In genomic region chr4:25321703-25322102, GRCh38 we compare ENCODE assay signal across 22 cellular contexts. TPM values are rescaled to one million over a fixed set of nuclear protein-coding genes. Genes with fewer than 3 reads are reported as not detected.
DNase-seq lines count a peak whose midpoint lies in the region; ATAC-seq and TF ChIP-seq lines count a peak whose summit lies in the region.
"Had no signal": no experiment of that assay in that cellular context is flagged by ENCODE, and none has a peak within 500 bp of the region (broad histone marks: within the 10 kb centered on the region; RNA-seq: fewer than 3 reads in every experiment).

No MANE protein-coding gene starts in this region.

- H2AFZ ChIP-seq in mammary epithelial cell (ENCODE audit: low read depth, low read length) = no peak overlapping the region
- H2AFZ ChIP-seq in neuronal stem cell (ENCODE audit: low read length) = no peak overlapping the region
- H2AFZ ChIP-seq: GM23338 had no signal

- intact Hi-C loops in activated CD4-positive, alpha-beta T cell treated with anti-CD3 and anti-CD28 coated beads, Interleukin-2, amount 10 ng/mL, durations not matched to agents 24 days and 14 days (cut with micrococcal nuclease) = loop anchor here (1.0 kb wide), 2 partner anchors 8 to 10 kb away; no protein-coding TSS in a partner anchor
- intact Hi-C loops in CD14-positive monocyte (cut with micrococcal nuclease) (no loop called here), mammary epithelial cell (cut with micrococcal nuclease) (no loop called here)

- no peak overlapping the region for H3K27ac ChIP-seq in mammary epithelial cell (ENCODE audit: insufficient read depth, low read depth, low read length)
- no peak overlapping the region for H3K27ac ChIP-seq in neuronal stem cell (replicated peaks; ENCODE audit: low read length)
- H3K27ac ChIP-seq: BLaER1, KMS-11, spleen had no signal

- no peaks in the 10 kb centered on the region for H3K27me3 ChIP-seq in mammary epithelial cell (ENCODE audit: insufficient read depth, low read length)
- H3K27me3 ChIP-seq in neuronal stem cell (ENCODE audit: control insufficient read depth in 3 of 3, insufficient read depth in 3 of 3, low read depth in 1 of 3, low read length in 3 of 3) = no peaks in the 10 kb centered on the region
- H3K27me3 ChIP-seq: BLaER1, spleen had no signal

- H3K4me1 Mint-ChIP-seq in activated CD4-positive, alpha-beta T cell treated with anti-CD3 and anti-CD28 coated beads, Interleukin-2, amount 10 ng/mL, durations not matched to agents 24 days and 14 days = peaks cover 22% of the 10 kb centered on the region
- peaks cover 16% of the 10 kb centered on the region for H3K4me1 Mint-ChIP-seq in CD14-positive monocyte
- H3K4me1 Mint-ChIP-seq in effector memory CD8-positive, alpha-beta T cell (ENCODE audit: low read depth in 2 of 2) = peaks cover 0 to 2% of the 10 kb centered on the region in 2 donors

- BruUV-seq in mammary epithelial cell (replicated peaks; lab: Mats Ljungman, UMichigan) = no TSS peak

- peaks cover 20% of the 10 kb centered on the region for H3K36me3 Mint-ChIP-seq in activated CD4-positive, alpha-beta T cell treated with anti-CD3 and anti-CD28 coated beads, Interleukin-2, amount 10 ng/mL, durations not matched to agents 24 days and 14 days (ENCODE audit: low read depth)
- H3K36me3 Mint-ChIP-seq in CD14-positive monocyte = peaks cover 25 to 47% of the 10 kb centered on the region in 2 donors
- peaks cover 16% of the 10 kb centered on the region for H3K36me3 Mint-ChIP-seq in effector memory CD8-positive, alpha-beta T cell (ENCODE audit: insufficient read depth)

- H2BK120ac ChIP-seq in neuronal stem cell (ENCODE audit: low read depth, low read length) = no peak overlapping the region

- no peaks in the 10 kb centered on the region for H3K9me3 Mint-ChIP-seq in activated CD4-positive, alpha-beta T cell treated with anti-CD3 and anti-CD28 coated beads, Interleukin-2, amount 10 ng/mL, durations not matched to agents 24 days and 14 days
- peaks cover 0 to 2% (median 0%) of the 10 kb centered on the region in 7 donors for H3K9me3 Mint-ChIP-seq in CD14-positive monocyte
- no peaks in the 10 kb centered on the region for H3K9me3 Mint-ChIP-seq in effector memory CD8-positive, alpha-beta T cell
- H3K9me3 Mint-ChIP-seq: GM23338 had no signal

- no peak overlapping the region for H2BK15ac ChIP-seq in neuronal stem cell (ENCODE audit: low read length)

- no peak overlapping the region for H3K4ac ChIP-seq in neuronal stem cell (ENCODE audit: low read length)

- H2BK12ac ChIP-seq in neuronal stem cell (ENCODE audit: low read length) = no peak overlapping the region

- ATAC-seq in HG03095 (IDR thresholded peaks at IDR 0.05; ENCODE audit: unreplicated experiment) (peak; percentile 63), GM21723 (IDR thresholded peaks at IDR 0.05; ENCODE audit: unreplicated experiment) (no peak)
- ATAC-seq in effector memory CD8-positive, alpha-beta T cell (replicated peaks) = no peak
- ATAC-seq: GM23338 had no signal

- no peak overlapping the region for H3K4me3 ChIP-seq in mammary epithelial cell (replicated peaks in 1 of 3; ENCODE audit: insufficient read depth in 1 of 3, low read depth in 2 of 3, low read length in 3 of 3)
- no peak overlapping the region for H3K4me3 ChIP-seq in neuronal stem cell (ENCODE audit: low read length in 2 of 2)
- H3K4me3 ChIP-seq: BLaER1, GM23338, spleen had no signal

- H3K27me3 Mint-ChIP-seq in activated CD4-positive, alpha-beta T cell treated with anti-CD3 and anti-CD28 coated beads, Interleukin-2, amount 10 ng/mL, durations not matched to agents 24 days and 14 days = no peaks in the 10 kb centered on the region
- H3K27me3 Mint-ChIP-seq in CD14-positive monocyte (ENCODE audit: low read depth in 3 of 3) = peaks cover 0 to 1% (median 0%) of the 10 kb centered on the region in 3 donors
- H3K27me3 Mint-ChIP-seq in effector memory CD8-positive, alpha-beta T cell = no peaks in the 10 kb centered on the region

- H4K91ac ChIP-seq in neuronal stem cell (ENCODE audit: low read depth, low read length, poor library complexity) = no peak overlapping the region

- CTCF ChIA-PET in mammary epithelial cell (lab: Charles Lee; ENCODE audit: low non-redundant PET) = no interaction called here

- H2BK5ac ChIP-seq in neuronal stem cell (ENCODE audit: low read length) = no peak overlapping the region

- no peak overlapping the region for H3K18ac ChIP-seq in neuronal stem cell (ENCODE audit: low read length)

- H3K4me1 ChIP-seq in mammary epithelial cell (ENCODE audit: insufficient read depth, low read length) (peaks cover 16% of the 10 kb centered on the region), neuronal stem cell (ENCODE audit: control insufficient read depth in 2 of 2, insufficient read depth in 1 of 2, low read depth in 1 of 2, low read length in 2 of 2) (no peaks in the 10 kb centered on the region)
- H3K4me1 ChIP-seq: BLaER1, spleen had no signal

- no peak overlapping the region for H3K14ac ChIP-seq in neuronal stem cell (ENCODE audit: low read length)

- peak overlapping the region; percentile 23 for H3K4me3 Mint-ChIP-seq in activated CD4-positive, alpha-beta T cell treated with anti-CD3 and anti-CD28 coated beads, Interleukin-2, amount 10 ng/mL, durations not matched to agents 24 days and 14 days
- H3K4me3 Mint-ChIP-seq in CD14-positive monocyte = no peak overlapping the region
- no peak overlapping the region for H3K4me3 Mint-ChIP-seq in effector memory CD8-positive, alpha-beta T cell
- H3K4me3 Mint-ChIP-seq: GM23338 had no signal

- no peaks in the 10 kb centered on the region for H3K79me1 ChIP-seq in neuronal stem cell (ENCODE audit: low read depth, low read length)

- in situ Hi-C loops in mammary epithelial cell (cut with MboI; ENCODE audit: low sequenced_read_pairs in 2 of 2) = no loop called here

- TF ChIP-seq CTCF in CD14-positive monocyte (IDR thresholded peaks at IDR 0.05) = no peak
- TF ChIP-seq CTCF in mammary epithelial cell (conservative IDR thresholded peaks at IDR 0.05 in 1 of 2, IDR thresholded peaks at IDR 0.05 in 1 of 2; ENCODE audit: extremely low read depth in 1 of 2, insufficient read depth in 1 of 2, low read depth in 1 of 2, low read length in 2 of 2) = no peak

- H3K27ac Mint-ChIP-seq in activated CD4-positive, alpha-beta T cell treated with anti-CD3 and anti-CD28 coated beads, Interleukin-2, amount 10 ng/mL, durations not matched to agents 24 days and 14 days = peak overlapping the region; percentile 75
- H3K27ac Mint-ChIP-seq in CD14-positive monocyte = peak overlapping the region in 5 of 7 donors; percentile 26 to 93 (median 69)
- peak overlapping the region in 1 of 2 donors; percentile 28 for H3K27ac Mint-ChIP-seq in effector memory CD8-positive, alpha-beta T cell
- H3K27ac Mint-ChIP-seq: GM23338 had no signal

- H3K4me2 ChIP-seq in mammary epithelial cell (ENCODE audit: insufficient read depth, low read depth, low read length) (no peak overlapping the region), neuronal stem cell (ENCODE audit: insufficient read depth, low read length, poor library complexity, severe bottlenecking) (no peak overlapping the region)
- H3K4me2 ChIP-seq: BLaER1, GM23338, KMS-11 had no signal

- H4K8ac ChIP-seq in neuronal stem cell (ENCODE audit: low read depth, low read length) = no peak overlapping the region

- H3K9ac ChIP-seq in mammary epithelial cell (ENCODE audit: insufficient read depth, low read length) (no peak overlapping the region), neuronal stem cell (ENCODE audit: low read depth, low read length, poor library complexity) (no peak overlapping the region)
- H3K9ac ChIP-seq: BLaER1, KMS-11 had no signal

- no peaks in the 10 kb centered on the region for H4K20me1 ChIP-seq in mammary epithelial cell (ENCODE audit: insufficient read depth, low read length)
- H4K20me1 ChIP-seq: BLaER1 had no signal

- no peak overlapping the region for H3K23ac ChIP-seq in neuronal stem cell (ENCODE audit: low read depth, low read length, poor library complexity)

- H3K9me3 ChIP-seq in mammary epithelial cell (replicated peaks; ENCODE audit: insufficient read depth, low read length) = no peaks in the 10 kb centered on the region
- no peaks in the 10 kb centered on the region for H3K9me3 ChIP-seq in neuronal stem cell (replicated peaks in 1 of 2; ENCODE audit: control insufficient read depth in 2 of 2, insufficient read depth in 1 of 2, low read depth in 1 of 2, low read length in 2 of 2)
- H3K9me3 ChIP-seq: BLaER1, spleen had no signal

- DNase-seq in activated CD4-positive, alpha-beta T cell treated with anti-CD3 and anti-CD28 coated beads, Interleukin-2, amount 10 ng/mL, durations not matched to agents 24 days and 14 days = no peak
- no peak for DNase-seq in activated CD4-positive, alpha-beta T cell treated with anti-CD3 and anti-CD28 coated beads for 1 hour
- DNase-seq in CD14-positive monocyte (ENCODE audit: low spot score) (no peak), mammary epithelial cell (peak; percentile 3), neuronal stem cell (ENCODE audit: low spot score) (no peak)
- DNase-seq in effector memory CD8-positive, alpha-beta T cell = no peak
- DNase-seq: amygdala; dermis blood vessel endothelial cell; EL; islet precursor cell; MV-4-11; NCI-H1694; NCI-H82; OCI-M1; SIG-M5; spleen; stimulated activated CD4-positive, alpha-beta T cell treated with anti-CD3 and anti-CD28 coated beads, Interleukin-4, amount 100 ng/mL, for 4 hours had no signal

- peaks cover 3% of the 10 kb centered on the region for H3K79me2 ChIP-seq in mammary epithelial cell (ENCODE audit: insufficient read depth, low read length)

- H2AK5ac ChIP-seq in neuronal stem cell (ENCODE audit: low read depth, low read length) = no peak overlapping the region

- no peaks in the 10 kb centered on the region for H3K36me3 ChIP-seq in mammary epithelial cell (ENCODE audit: insufficient read depth, low read length)
- H3K36me3 ChIP-seq in neuronal stem cell (replicated peaks in 1 of 2; ENCODE audit: control insufficient read depth in 2 of 2, insufficient read depth in 2 of 2, low read length in 2 of 2) = peaks cover 0 to 39% of the 10 kb centered on the region in 2 donors

- WGBS in mammary epithelial cell (ENCODE audit: low coverage, missing lambda C conversion rate) = 100% methylated on average over 3 of the region's 3 CpGs
- WGBS in neuronal stem cell (ENCODE audit: extremely low coverage in 2 of 2, insufficient read length in 2 of 2, insufficient replicate concordance in 1 of 2), 2 donors = no CpG with 5 or more reads among the region's 3 CpGs

- dilution Hi-C loops in mammary epithelial cell (cut with HindIII; ENCODE audit: low sequenced_read_pairs) = no loop called here

RNA-seq across cellular contexts. Expression of gene ZCCHC4, which starts 9.1 kb away (rescaled TPM):
- total RNA-seq in activated CD4-positive, alpha-beta T cell treated with anti-CD3 and anti-CD28 coated beads, Interleukin-2, amount 10 ng/mL, durations not matched to agents 24 days and 14 days = 15.5 and 15.6 TPM in 2 replicates
- polyA plus RNA-seq in CD14-positive monocyte (1 to 10 TPM; 1.6 to 3.4 TPM), mammary epithelial cell (6.1 TPM)
- total RNA-seq in mammary epithelial cell = 10 to 100 TPM; 10.2 to 13.0 TPM
- 20.3 TPM for polyA minus RNA-seq in mammary epithelial cell
- 9.5 TPM for polyA plus RNA-seq in neuronal stem cell (2013, experiment 1 of 2)
- polyA plus RNA-seq in neuronal stem cell (2013, experiment 2 of 2) = 9.6 TPM

RNA-seq across cellular contexts. Expression of gene ANAPC4, which starts 55.4 kb away (rescaled TPM):
- total RNA-seq in activated CD4-positive, alpha-beta T cell treated with anti-CD3 and anti-CD28 coated beads, Interleukin-2, amount 10 ng/mL, durations not matched to agents 24 days and 14 days = 37.4 and 42.1 TPM in 2 replicates
- polyA plus RNA-seq in CD14-positive monocyte (10 to 100 TPM; 12.7 to 15.1 TPM), mammary epithelial cell (9.5 TPM)
- total RNA-seq in mammary epithelial cell = 10 to 100 TPM; 22.3 to 28.1 TPM
- polyA minus RNA-seq in mammary epithelial cell = 13.1 TPM
- 18.9 TPM for polyA plus RNA-seq in neuronal stem cell (2013, experiment 1 of 2)
- 19.4 TPM for polyA plus RNA-seq in neuronal stem cell (2013, experiment 2 of 2)
